ENCODE assay signal across 18 cellular contexts in genomic region chr7:159078911-159079270, GRCh38.
DNase-seq lines count a peak whose midpoint lies in the region; ATAC-seq and TF ChIP-seq lines count a peak whose summit lies in the region.
"Had no signal": no experiment of that assay in that cellular context is flagged by ENCODE, and none has a peak within 500 bp of the region (broad histone marks: within the 10 kb centered on the region; RNA-seq: fewer than 3 reads in every experiment).

No MANE protein-coding gene starts in this region.

- H3K36me3 ChIP-seq in Caco-2 (ENCODE audit: control insufficient read depth, insufficient read depth, low read length) (no peaks in the 10 kb centered on the region), RWPE2 (ENCODE audit: low read depth) (no peaks in the 10 kb centered on the region), testis (ENCODE audit: low read depth, missing control alignments) (no peaks in the 10 kb centered on the region)
- H3K36me3 ChIP-seq: MG63 had no signal

- peak overlapping the region; percentile 30 for H3K4me3 Mint-ChIP-seq in Caco-2 (ENCODE audit: unreplicated experiment)
- H3K4me3 Mint-ChIP-seq: HFFc6 had no signal

- H3K27ac Mint-ChIP-seq in Caco-2 (ENCODE audit: unreplicated experiment): no peak overlapping the region
- H3K27ac Mint-ChIP-seq: HFFc6 had no signal

- no peaks in the 10 kb centered on the region for H3K27me3 ChIP-seq in Caco-2 (replicated peaks; ENCODE audit: control insufficient read depth, insufficient read depth, low read length)
- peaks cover 3% of the 10 kb centered on the region for H3K27me3 ChIP-seq in RWPE2 (ENCODE audit: insufficient read depth, poor library complexity, severe bottlenecking)
- H3K27me3 ChIP-seq in testis: no peaks in the 10 kb centered on the region
- H3K27me3 ChIP-seq: MG63 had no signal

- H3K4me3 ChIP-seq in Caco-2 (ENCODE audit: low read depth, low read length) (no peak overlapping the region), RWPE2 (ENCODE audit: severe bottlenecking) (no peak overlapping the region), testis (no peak overlapping the region)
- H3K4me3 ChIP-seq: MG63 had no signal

- 89 to 94% methylated on average over 6 of the region's 6 CpGs for WGBS in testis, 2 donors

- no peaks in the 10 kb centered on the region for H3K27me3 Mint-ChIP-seq in Caco-2 (ENCODE audit: insufficient read depth, unreplicated experiment)

- H3K4me1 ChIP-seq in Caco-2: peaks cover 3% of the 10 kb centered on the region; the same call in 1 of the 2 replicates
- H3K4me1 ChIP-seq in RWPE2 (ENCODE audit: insufficient read depth, poor library complexity, severe bottlenecking): no peaks in the 10 kb centered on the region
- no peaks in the 10 kb centered on the region for H3K4me1 ChIP-seq in testis

- POLR2A ChIA-PET in Caco-2 (lab: Charles Lee): no interaction called here

- H3K4me1 Mint-ChIP-seq in Caco-2 (ENCODE audit: low read depth, unreplicated experiment): peaks cover 7% of the 10 kb centered on the region

- CTCF ChIA-PET in Caco-2 (lab: Charles Lee): no interaction called here

- no TSS peak for BruUV-seq in Caco-2 (replicated peaks; lab: Mats Ljungman, UMichigan)

- TF ChIP-seq CTCF in Caco-2 (IDR thresholded peaks at IDR 0.05; ENCODE audit: insufficient read depth in 1 of 2, low read depth in 1 of 2, low read length in 1 of 2, severe bottlenecking in 1 of 2, unreplicated experiment in 1 of 2): no peak
- TF ChIP-seq CTCF in RWPE2 (IDR thresholded peaks at IDR 0.05; ENCODE audit: poor library complexity, severe bottlenecking): no peak
- TF ChIP-seq CTCF in testis (IDR thresholded peaks at IDR 0.05): no peak

- H3K9me3 ChIP-seq in Caco-2: no peaks in the 10 kb centered on the region
- H3K9me3 ChIP-seq in RWPE2 (ENCODE audit: severe bottlenecking): no peaks in the 10 kb centered on the region
- no peaks in the 10 kb centered on the region for H3K9me3 ChIP-seq in testis
- H3K9me3 ChIP-seq: MG63 had no signal

- intact Hi-C loops in Caco-2 (cut with micrococcal nuclease; ENCODE audit: unreplicated experiment) (no loop called here), testis (cut with DNase I; ENCODE audit: low total_unique reads) (no loop called here)

- DNase-seq in Caco-2: no peak
- DNase-seq in RWPE2 (ENCODE audit: low spot score): peak; percentile 20
- DNase-seq in mesenteric fat pad (ENCODE audit: low spot score): peak; percentile 41
- peak; percentile 4 for DNase-seq in testis
- DNase-seq in SHP77 (lab: John Stamatoyannopoulos, UW): no peak
- DNase-seq in NOMO-1 treated with DMSO at 0.1 percent for 48 hours (lab: John Stamatoyannopoulos, UW; ENCODE audit: unreplicated experiment): no peak
- DNase-seq in DMS53 treated with DMSO at 0.1 percent for 48 hours (lab: John Stamatoyannopoulos, UW; ENCODE audit: unreplicated experiment): no peak
- DNase-seq: DMS153, H7, HFFc6, KBM-7, MG63, NCI-H2029, NCI-H446, NCI-H524 treated with DMSO at 0.1 percent for 48 hours, NCI-H774, PC-3, Right ventricle myocardium superior had no signal

- ATAC-seq in RWPE2 (ENCODE audit: low read depth): no peak
- ATAC-seq: PC-3 had no signal

- no peak for TF ChIP-seq POLR2A in testis (IDR thresholded peaks at IDR 0.05)

- no peaks in the 10 kb centered on the region for H3K36me3 Mint-ChIP-seq in Caco-2 (ENCODE audit: insufficient read depth, unreplicated experiment)

- no peak overlapping the region for H3K27ac ChIP-seq in RWPE2 (ENCODE audit: poor library complexity, severe bottlenecking)
- no peak overlapping the region for H3K27ac ChIP-seq in testis

- no peaks in the 10 kb centered on the region for H3K9me3 Mint-ChIP-seq in Caco-2 (ENCODE audit: unreplicated experiment)

Comparison
In these comparisons a context has a peak if more than half of its experiments do, and no peak if none do; other contexts are left out.
1. DNase-seq: peak in RWPE2 (single experiment), mesenteric fat pad (single experiment) and testis (single experiment); none in Caco-2 (0 of 2), SHP77 (0 of 2), NOMO-1 treated with DMSO at 0.1 percent for 48 hours (single experiment) and DMS53 treated with DMSO at 0.1 percent for 48 hours (single experiment).